Comparison of ENCODE assay signal across 15 cellular contexts in the genomic region with DNA sequence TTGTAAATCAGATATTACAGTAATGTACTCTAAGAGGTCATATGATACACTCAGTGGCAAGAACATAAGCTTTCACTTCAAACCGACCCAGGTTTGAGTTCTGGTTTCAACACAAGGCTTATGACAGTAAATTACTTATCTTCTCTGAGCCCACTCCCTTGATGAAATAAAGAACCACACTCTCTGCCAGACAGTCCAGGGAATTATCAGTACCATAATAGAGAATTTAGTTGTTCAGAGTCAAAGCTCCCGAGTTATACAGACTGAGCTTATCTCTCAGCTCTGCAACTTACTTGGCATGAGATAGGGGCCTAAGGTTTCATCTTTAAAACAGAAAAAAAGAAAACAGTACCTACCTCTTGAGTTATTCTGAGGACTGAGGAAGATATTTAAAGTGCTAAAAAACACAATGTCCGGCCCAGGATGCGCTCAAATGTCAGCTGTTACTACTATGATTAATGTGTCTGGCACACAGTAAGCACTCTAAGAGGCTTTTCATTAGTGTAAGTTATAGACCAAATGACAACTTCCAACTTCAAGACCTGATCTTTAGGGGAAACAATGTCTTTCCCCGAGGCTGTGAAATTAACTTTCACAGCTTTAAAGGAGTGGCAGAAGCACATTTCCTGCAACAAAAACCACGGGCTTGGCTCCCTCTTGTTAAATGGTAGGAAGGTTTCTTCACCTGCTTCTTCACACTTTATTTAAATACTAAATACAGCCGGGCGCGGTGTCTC. TPM values are rescaled to one million over a fixed set of nuclear protein-coding genes. Genes with fewer than 3 reads are reported as not detected.
DNase-seq lines count a peak whose midpoint lies in the region; ATAC-seq and TF ChIP-seq lines count a peak whose summit lies in the region.
"Had no signal": no experiment of that assay in that cellular context is flagged by ENCODE, and none has a peak within 500 bp of the region (broad histone marks: within the 10 kb centered on the region; RNA-seq: fewer than 3 reads in every experiment).

No MANE protein-coding gene starts in this region.

- in situ Hi-C loops in HAP-1 (cut with MboI; ENCODE audit: low sequenced_read_pairs), result no loop called here

- POLR2A ChIA-PET in PC-3 (lab: Charles Lee; ENCODE audit: unreplicated experiment), result interaction anchor here (0.5 kb wide), 1 partner anchor 15 kb away, joined by 6 read pairs; no protein-coding TSS in a partner anchor

- DNase-seq in HAP-1 (ENCODE audit: low spot score in 2 of 2) (peak; percentile 36 to 45), PC-3 (no peak), erythroblast (lab: John Stamatoyannopoulos, UW) (peak; percentile 30 to 52), MM.1S (no peak), NCI-H1417 treated with DMSO at 0.1 percent for 48 hours (lab: John Stamatoyannopoulos, UW) (no peak), HT-29 (ENCODE audit: low spot score) (no peak)
- peak; percentile 60 for DNase-seq in natural killer cell treated with Interleukin-12 subunit alpha and Interleukin-12 subunit beta and Interleukin-15 and Interleukin-18, amount 100 ng/mL, for 72 hours (ENCODE audit: low spot score)
- no peak for DNase-seq in stimulated activated CD4-positive, alpha-beta T cell treated with anti-CD3 and anti-CD28 coated beads, Interleukin-1b, Interleukin-23, amount 100 ng/mL, for 48 hours
- DNase-seq: activated B cell treated with CpG ODN at 0.5 μM for 24 hours, DMS 273 treated with DMSO at 0.1 percent for 48 hours, glutamatergic neuron, lower lobe of right lung, MG63, posterior cingulate gyrus had no signal

- TF ChIP-seq POLR2A in erythroblast (IDR thresholded peaks at IDR 0.05; ENCODE audit: low read length), result no peak

- H3K36me3 ChIP-seq in HAP-1 (replicated peaks) (no peaks in the 10 kb centered on the region), PC-3 (ENCODE audit: low read depth, low read length) (no peaks in the 10 kb centered on the region), MM.1S (replicated peaks; ENCODE audit: insufficient read depth, low read length) (no peaks in the 10 kb centered on the region)

- peaks cover 68% of the 10 kb centered on the region for H3K79me2 ChIP-seq in PC-3 (ENCODE audit: low read length)
- H3K79me2 ChIP-seq in MM.1S (ENCODE audit: low read length), result peaks cover 100% of the 10 kb centered on the region

- H4K20me1 ChIP-seq in PC-3 (ENCODE audit: low read length) (0 out of 2 replicates have a peak, but pooled peaks cover 4% of the 10 kb centered on the region), MM.1S (ENCODE audit: insufficient read depth, low read length) (peaks cover 44% of the 10 kb centered on the region)

- H3K9me3 ChIP-seq in HAP-1, result no peaks in the 10 kb centered on the region
- H3K9me3 ChIP-seq in PC-3 (ENCODE audit: low read length), result no peaks in the 10 kb centered on the region
- no peaks in the 10 kb centered on the region for H3K9me3 ChIP-seq in MM.1S (replicated peaks; ENCODE audit: insufficient read depth, low read length)
- H3K9me3 ChIP-seq: lower lobe of right lung, MG63, thoracic aorta had no signal

- TF ChIP-seq CTCF in PC-3 (conservative IDR thresholded peaks at IDR 0.05; ENCODE audit: low read depth, low read length), result no peak
- no peak for TF ChIP-seq CTCF in MM.1S (IDR thresholded peaks at IDR 0.05; ENCODE audit: low read length)

- no peak overlapping the region for H3K4me3 ChIP-seq in HAP-1
- no peak overlapping the region for H3K4me3 ChIP-seq in PC-3 (ENCODE audit: low read length)
- no peak overlapping the region for H3K4me3 ChIP-seq in MM.1S (ENCODE audit: low read length)
- H3K4me3 ChIP-seq: lower lobe of right lung, MG63, thoracic aorta had no signal

- H3K36me3 Mint-ChIP-seq in natural killer cell treated with Interleukin-12 subunit alpha and Interleukin-12 subunit beta and Interleukin-15 and Interleukin-18, amount 100 ng/mL, for 72 hours, result no peaks in the 10 kb centered on the region

- H3K27ac ChIP-seq in PC-3 (ENCODE audit: low read length), result no peak overlapping the region
- no peak overlapping the region for H3K27ac ChIP-seq in MM.1S (ENCODE audit: low read length)
- H3K27ac ChIP-seq: lower lobe of right lung had no signal

- peaks cover 61% of the 10 kb centered on the region for H3K4me1 ChIP-seq in HAP-1
- H3K4me1 ChIP-seq in PC-3 (ENCODE audit: insufficient read depth, low read length), result peaks cover 19% of the 10 kb centered on the region
- H3K4me1 ChIP-seq in MM.1S (ENCODE audit: low read length), result 0 out of 2 replicates have a peak, but pooled peaks cover 3% of the 10 kb centered on the region

- peak overlapping the region; percentile 58 for H3K4me3 Mint-ChIP-seq in natural killer cell treated with Interleukin-12 subunit alpha and Interleukin-12 subunit beta and Interleukin-15 and Interleukin-18, amount 100 ng/mL, for 72 hours
- H3K4me3 Mint-ChIP-seq: activated B cell treated with CpG ODN at 0.5 μM for 24 hours had no signal

- H2AFZ ChIP-seq in PC-3 (ENCODE audit: low read length) (no peak overlapping the region), MM.1S (ENCODE audit: low read length) (no peak overlapping the region)

- H3K9me3 Mint-ChIP-seq in natural killer cell treated with Interleukin-12 subunit alpha and Interleukin-12 subunit beta and Interleukin-15 and Interleukin-18, amount 100 ng/mL, for 72 hours, result no peaks in the 10 kb centered on the region
- H3K9me3 Mint-ChIP-seq: activated B cell treated with CpG ODN at 0.5 μM for 24 hours had no signal

- H3K9me2 ChIP-seq in PC-3 (replicated peaks; ENCODE audit: low read length) (no peaks in the 10 kb centered on the region), MM.1S (replicated peaks; ENCODE audit: insufficient read depth, low read length) (no peaks in the 10 kb centered on the region)

- H3K4me2 ChIP-seq in PC-3 (ENCODE audit: low read length) (no peak overlapping the region), MM.1S (ENCODE audit: low read depth, low read length) (no peak overlapping the region)

- no TSS peak for BruUV-seq in PC-3 (replicated peaks; lab: Mats Ljungman, UMichigan)

- H3K9ac ChIP-seq in PC-3 (ENCODE audit: low read length) (no peak overlapping the region), MM.1S (ENCODE audit: low read length) (no peak overlapping the region)

- CTCF ChIA-PET in PC-3 (lab: Charles Lee), result no interaction called here

- ATAC-seq in PC-3, result peak; percentile 17; the same call in 1 of the 2 replicates
- peak; percentile 66 to 78 for ATAC-seq in natural killer cell treated with Interleukin-12 subunit alpha and Interleukin-12 subunit beta and Interleukin-15 and Interleukin-18, amount 100 ng/mL, for 72 hours
- ATAC-seq: lower lobe of right lung had no signal

- H3F3A ChIP-seq in PC-3 (ENCODE audit: low read length, unreplicated experiment) (no peaks in the 10 kb centered on the region), MM.1S (ENCODE audit: insufficient read depth, low read length) (no peaks in the 10 kb centered on the region)

- peaks cover 42 to 50% of the 10 kb centered on the region in 2 donors for H3K4me1 Mint-ChIP-seq in natural killer cell treated with Interleukin-12 subunit alpha and Interleukin-12 subunit beta and Interleukin-15 and Interleukin-18, amount 100 ng/mL, for 72 hours (ENCODE audit: low read depth in 2 of 2)

- intact Hi-C loops in PC-3 (cut with micrococcal nuclease), result loop anchor here (5.0 kb wide), 1 partner anchor 37 kb away; no protein-coding TSS in a partner anchor

- peak overlapping the region; percentile 66 to 89 for H3K27ac Mint-ChIP-seq in natural killer cell treated with Interleukin-12 subunit alpha and Interleukin-12 subunit beta and Interleukin-15 and Interleukin-18, amount 100 ng/mL, for 72 hours
- H3K27ac Mint-ChIP-seq: activated B cell treated with CpG ODN at 0.5 μM for 24 hours had no signal

- no peaks in the 10 kb centered on the region for H3K27me3 Mint-ChIP-seq in natural killer cell treated with Interleukin-12 subunit alpha and Interleukin-12 subunit beta and Interleukin-15 and Interleukin-18, amount 100 ng/mL, for 72 hours
- H3K27me3 Mint-ChIP-seq: activated B cell treated with CpG ODN at 0.5 μM for 24 hours had no signal

- H3K27me3 ChIP-seq in HAP-1 (ENCODE audit: low read depth) (no peaks in the 10 kb centered on the region), PC-3 (ENCODE audit: low read length) (no peaks in the 10 kb centered on the region), MM.1S (replicated peaks; ENCODE audit: insufficient read depth, low read length) (no peaks in the 10 kb centered on the region)
- H3K27me3 ChIP-seq: MG63 had no signal

RNA-seq across cellular contexts. Expression of gene UBE2H, which starts 38.1 kb away (rescaled TPM):
- 62.5 and 102 TPM in 2 replicates for total RNA-seq in PC-3 (2014; rRNA removed)
- total RNA-seq in natural killer cell treated with Interleukin-12 subunit alpha and Interleukin-12 subunit beta and Interleukin-15 and Interleukin-18, amount 100 ng/mL, for 72 hours, result 10 to 100 TPM; 24.9 to 45.2 TPM
- total RNA-seq in HT-29 (2014; rRNA removed; shearing (Covaris generic)), result 96.5 and 96.8 TPM in 2 replicates

Comparison
In these comparisons a context has a peak if more than half of its experiments do, and no peak if none do; other contexts are left out.
1. DNase-seq: peak in HAP-1 (2 of 2), erythroblast (2 of 2) and natural killer cell treated with Interleukin-12 subunit alpha and Interleukin-12 subunit beta and Interleukin-15 and Interleukin-18, amount 100 ng/mL, for 72 hours (single experiment); none in PC-3 (single experiment), stimulated activated CD4-positive, alpha-beta T cell treated with anti-CD3 and anti-CD28 coated beads, Interleukin-1b, Interleukin-23, amount 100 ng/mL, for 48 hours (single experiment), MM.1S (single experiment), NCI-H1417 treated with DMSO at 0.1 percent for 48 hours (single experiment) and HT-29 (single experiment).